Comparison of ENCODE assay signal across 8 cellular contexts in genomic region chr3:70775257-70775656, GRCh38.
"Had no signal": no experiment of that assay in that cellular context is flagged by ENCODE, and none has a peak within 500 bp of the region (broad histone marks: within the 10 kb centered on the region; RNA-seq: fewer than 3 reads in every experiment).

No MANE protein-coding gene starts in this region.

- H3K9ac ChIP-seq: GM23248 had no signal

- H3K4me3 Mint-ChIP-seq: H9, IgD-negative memory B cell had no signal

- H3K4me1 Mint-ChIP-seq: IgD-negative memory B cell had no signal

- H3K27ac Mint-ChIP-seq: H9, IgD-negative memory B cell had no signal

- H3K9me3 Mint-ChIP-seq: IgD-negative memory B cell had no signal

- DNase-seq: H9, Kasumi-1, KG1 had no signal

- FAIRE-seq: H1, H54 had no signal

- H3K36me3 Mint-ChIP-seq: IgD-negative memory B cell had no signal

- H3K4me3 ChIP-seq: GM23248 had no signal

- H2AFZ ChIP-seq: GM23248 had no signal

- H3K27ac ChIP-seq: GM23248, HL-60 had no signal
